8 cellular contexts compared by ENCODE assay signal in the genomic region with DNA sequence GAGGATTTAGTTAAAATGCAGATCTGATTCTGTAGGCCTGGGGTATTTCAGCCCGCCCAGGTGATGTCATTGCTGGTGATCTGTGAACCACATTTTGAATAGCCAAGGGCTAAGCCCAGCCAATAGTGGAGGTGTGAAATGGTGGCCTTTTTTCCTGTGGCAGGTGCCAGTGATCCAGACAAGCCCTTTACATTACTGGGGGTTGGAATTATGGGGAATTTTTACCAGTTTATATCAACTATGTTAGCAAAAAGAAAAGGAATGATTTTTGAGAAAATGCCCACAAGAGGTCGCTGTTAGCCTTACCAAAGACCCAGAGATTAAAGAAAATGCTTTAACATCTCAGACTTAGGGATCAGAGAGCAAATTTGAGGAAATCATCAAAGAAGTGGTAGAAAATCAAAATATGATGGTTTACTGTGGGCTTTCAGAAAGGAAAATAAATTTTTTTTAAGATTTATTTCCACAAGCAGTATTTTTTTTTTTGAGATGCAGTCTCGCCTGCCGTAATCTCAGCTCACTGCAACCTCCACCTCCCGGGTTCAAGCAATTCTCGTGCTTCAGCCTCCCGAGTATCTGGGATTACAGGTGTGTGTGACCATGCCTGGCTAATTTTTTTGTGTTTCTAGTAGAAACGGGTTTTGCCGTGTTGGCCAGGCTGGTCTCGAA. TPM values are rescaled to one million over a fixed set of nuclear protein-coding genes. Genes with fewer than 3 reads are reported as not detected.
DNase-seq lines count a peak whose midpoint lies in the region; ATAC-seq, FAIRE-seq and TF ChIP-seq lines count a peak whose summit lies in the region.

No MANE protein-coding gene starts in this region.

- no peak overlapping the region for H3K27ac ChIP-seq in Peyer's patch
- H3K27ac ChIP-seq in H1 (ENCODE audit: low read depth, low read length) = no peak overlapping the region

- H3K9me3 ChIP-seq in Peyer's patch (peaks cover 0 to 3% (median 0%) of the 10 kb centered on the region in 4 donors), H1 (ENCODE audit: insufficient read depth in 2 of 2, low read depth in 1 of 2, low read length in 1 of 2) (0 out of 4 replicates have a peak, but pooled peaks cover 0 to 3% of the 10 kb centered on the region in 2 experiments)

- no peak overlapping the region for H4K8ac ChIP-seq in H1 (ENCODE audit: extremely low read depth, insufficient read depth, low read length)

- H2AK5ac ChIP-seq in H1 (ENCODE audit: low read depth, low read length) = no peak overlapping the region

- FAIRE-seq in HTR-8/SVneo (lab: Jason Lieb, UNC) (no peak), H1 (lab: Jason Lieb, UNC) (no peak)

- WGBS in H1 (ENCODE audit: extremely low coverage in 1 of 2, insufficient coverage in 1 of 2, insufficient read length in 1 of 2, insufficient replicate concordance in 2 of 2, low coverage in 1 of 2, low lambda C conversion rate in 2 of 2, missing lambda C conversion rate in 1 of 2), 2 experiments = 77% methylated on average over 7 of the region's 10 CpGs; no CpG with 5 or more reads in 1 of the 2 experiments

- no peak overlapping the region for H2AFZ ChIP-seq in H1 (ENCODE audit: low read length)

- H3K36me3 Mint-ChIP-seq in natural killer cell treated with Interleukin-12 subunit alpha and Interleukin-12 subunit beta and Interleukin-15 and Interleukin-18, amount 100 ng/mL, for 72 hours = no peaks in the 10 kb centered on the region

- H3K23ac ChIP-seq in H1 (ENCODE audit: insufficient read length) = no peak overlapping the region

- DNase-seq in activated CD4-positive, alpha-beta T cell treated with anti-CD3 and anti-CD28 coated beads for 4 hours = peak; percentile 19 to 29
- no peak for DNase-seq in activated CD4-positive, alpha-beta T cell treated with anti-CD3 and anti-CD28 coated beads for 1 hour
- DNase-seq in HTR-8/SVneo (ENCODE audit: insufficient read length, low spot score) (peak; percentile 34), Peyer's patch (peak in 1 of 3 donors; percentile 61), H1 (ENCODE audit: low read depth in 1 of 2, low spot score in 2 of 2) (peak in 1 of 2 experiments; percentile 46)
- peak; percentile 61 for DNase-seq in natural killer cell treated with Interleukin-12 subunit alpha and Interleukin-12 subunit beta and Interleukin-15 and Interleukin-18, amount 100 ng/mL, for 72 hours (ENCODE audit: low spot score)
- no peak for DNase-seq in activated CD4-positive, CD25-positive, alpha-beta regulatory T cell (lab: John Stamatoyannopoulos, UW)

- H3K4me1 ChIP-seq in Peyer's patch (peaks cover 0 to 15% (median 0%) of the 10 kb centered on the region in 4 donors), H1 (replicated peaks in 1 of 4; ENCODE audit: control insufficient read depth in 3 of 4, insufficient read depth in 4 of 4, low read length in 3 of 4) (peaks cover 0 to 4% (median 3%) of the 10 kb centered on the region in 4 experiments; a peak in 3 of 7 replicates)

- peak; percentile 35 to 78 (median 62) for TF ChIP-seq CTCF in Peyer's patch (IDR thresholded peaks at IDR 0.05)
- peak in 2 of 3 experiments; percentile 39 to 54; a peak in 2 of 4 replicates for TF ChIP-seq CTCF in H1 (IDR thresholded peaks at IDR 0.05; ENCODE audit: control extremely low read depth in 1 of 3, insufficient read depth in 1 of 3, low read depth in 1 of 3, low read length in 3 of 3)

- H3K23me2 ChIP-seq in H1 (ENCODE audit: low read depth, low read length) = peaks cover 3% of the 10 kb centered on the region; the same call in 1 of the 2 replicates

- H3K56ac ChIP-seq in H1 (replicated peaks; ENCODE audit: insufficient read length, low read depth, low read length) = no peak overlapping the region

- POLR2A ChIA-PET in H1 (lab: Charles Lee; ENCODE audit: partially characterized antibody) = no interaction called here

- H4K5ac ChIP-seq in H1 (ENCODE audit: insufficient read length, low read depth, low read length) = no peak overlapping the region

- no peak overlapping the region for H3K4ac ChIP-seq in H1 (replicated peaks; ENCODE audit: insufficient read length, low read depth, low read length)

- no peak overlapping the region for H2BK5ac ChIP-seq in H1 (ENCODE audit: low read depth, low read length)

- no peak overlapping the region for H3K9ac ChIP-seq in H1 (replicated peaks in 1 of 4; ENCODE audit: extremely low read depth in 1 of 4, low read depth in 3 of 4, low read length in 3 of 4)

- no peaks in the 10 kb centered on the region for H4K20me1 ChIP-seq in H1 (replicated peaks in 1 of 2; ENCODE audit: control insufficient read depth in 1 of 2, insufficient read depth in 2 of 2, low read length in 2 of 2)

- H3K79me2 ChIP-seq in H1 (ENCODE audit: control insufficient read depth in 1 of 2, insufficient read depth in 2 of 2, low read length in 2 of 2) = peaks cover 0 to 10% of the 10 kb centered on the region in 2 experiments; a peak in 1 of 4 replicates

- no peak overlapping the region for H3K4me3 Mint-ChIP-seq in natural killer cell treated with Interleukin-12 subunit alpha and Interleukin-12 subunit beta and Interleukin-15 and Interleukin-18, amount 100 ng/mL, for 72 hours

- no peak for TF ChIP-seq EP300 in H1 (IDR thresholded peaks at IDR 0.05; ENCODE audit: borderline replicate concordance in 1 of 2, low read depth in 2 of 2, low read length in 2 of 2)

- H2BK12ac ChIP-seq in H1 (ENCODE audit: low read depth, low read length) = no peak overlapping the region

- H3K9me3 Mint-ChIP-seq in natural killer cell treated with Interleukin-12 subunit alpha and Interleukin-12 subunit beta and Interleukin-15 and Interleukin-18, amount 100 ng/mL, for 72 hours = no peaks in the 10 kb centered on the region

- H3K27me3 ChIP-seq in Peyer's patch (no peaks in the 10 kb centered on the region), H1 (replicated peaks in 1 of 4; ENCODE audit: control insufficient read depth in 3 of 4, extremely low read depth in 1 of 4, insufficient read depth in 3 of 4, low read length in 3 of 4) (no peaks in the 10 kb centered on the region)

- H3K4me1 Mint-ChIP-seq in natural killer cell treated with Interleukin-12 subunit alpha and Interleukin-12 subunit beta and Interleukin-15 and Interleukin-18, amount 100 ng/mL, for 72 hours (ENCODE audit: low read depth in 2 of 2) = peaks cover 15 to 16% of the 10 kb centered on the region in 2 donors

- H3K18ac ChIP-seq in H1 (ENCODE audit: extremely low read depth, low read length) = no peak overlapping the region

- H3K27me3 Mint-ChIP-seq in natural killer cell treated with Interleukin-12 subunit alpha and Interleukin-12 subunit beta and Interleukin-15 and Interleukin-18, amount 100 ng/mL, for 72 hours = no peaks in the 10 kb centered on the region

- no peak overlapping the region for H4K91ac ChIP-seq in H1 (replicated peaks; ENCODE audit: insufficient read length, low read length)

- H3K4me2 ChIP-seq in H1 (ENCODE audit: insufficient read depth in 1 of 2, low read depth in 2 of 2, low read length in 2 of 2) = no peak overlapping the region

- H2BK20ac ChIP-seq in H1 (ENCODE audit: low read length) = no peak overlapping the region

- H3K27ac Mint-ChIP-seq in natural killer cell treated with Interleukin-12 subunit alpha and Interleukin-12 subunit beta and Interleukin-15 and Interleukin-18, amount 100 ng/mL, for 72 hours = no peak overlapping the region

- no peak for TF ChIP-seq POLR2A in Peyer's patch (IDR thresholded peaks at IDR 0.05)
- TF ChIP-seq POLR2A in H1 (IDR thresholded peaks at IDR 0.05; ENCODE audit: control extremely low read depth in 1 of 2, low read depth in 2 of 2, low read length in 2 of 2) = no peak

- no peak overlapping the region for H2BK15ac ChIP-seq in H1 (ENCODE audit: low read length)

- H3K79me1 ChIP-seq in H1 (ENCODE audit: low read depth, low read length) = no peaks in the 10 kb centered on the region

- peak; percentile 56 to 63 for TF ChIP-seq RAD21 in H1 (IDR thresholded peaks at IDR 0.05 in 1 of 2, conservative IDR thresholded peaks at IDR 0.05 in 1 of 2; ENCODE audit: low read depth in 2 of 2, low read length in 2 of 2)

- CTCF ChIA-PET in H1 (lab: Charles Lee; ENCODE audit: partially characterized antibody) = interaction anchor here (0.7 to 3.7 kb wide), 8 partner anchors 17 to 329 kb away, joined by 3 to 10 read pairs (median 3); partner anchors contain the start of gene CCP110

- ATAC-seq in natural killer cell treated with Interleukin-12 subunit alpha and Interleukin-12 subunit beta and Interleukin-15 and Interleukin-18, amount 100 ng/mL, for 72 hours = no peak
- ATAC-seq in HG02678 (IDR thresholded peaks at IDR 0.05; ENCODE audit: unreplicated experiment) = no peak

- no peaks in the 10 kb centered on the region for H3K36me3 ChIP-seq in Peyer's patch
- no peaks in the 10 kb centered on the region for H3K36me3 ChIP-seq in H1 (ENCODE audit: control insufficient read depth in 2 of 4, insufficient read depth in 4 of 4, low read length in 3 of 4)

- H3K4me3 ChIP-seq in Peyer's patch (no peak overlapping the region), H1 (ENCODE audit: extremely low read depth in 1 of 4, insufficient read depth in 2 of 4, low read depth in 3 of 4, low read length in 4 of 4) (no peak overlapping the region)

- no peak overlapping the region for H3K14ac ChIP-seq in H1 (ENCODE audit: insufficient read length)

- no peak overlapping the region for H2BK120ac ChIP-seq in H1 (replicated peaks; ENCODE audit: low read depth, low read length)

RNA-seq across cellular contexts. Expression of gene VPS35L, which starts 3.9 kb away (rescaled TPM):
- total RNA-seq in Peyer's patch = 10 to 100 TPM; 35.2 to 71.8 (median 45.2) TPM
- 55.1 and 57.1 TPM in 2 replicates for total RNA-seq in H1 (2021; fragmentation: NEBNext Ultra II Directional; extraction: Animal tissue kit (Norgen Biotek cat#: 25700))
- polyA plus RNA-seq in H1 (2011; rRNA removed) = 31.5 and 40.3 TPM in 2 replicates
- polyA plus RNA-seq in H1 (2011; cell fraction: cytosol; rRNA removed) = 36.8 TPM
- polyA plus RNA-seq in H1 (2011; cell fraction: nucleus; rRNA removed) = 101 TPM
- 38.1 to 46.4 TPM (median 40.5 TPM) in 4 replicates for polyA plus RNA-seq in H1 (2012, experiment 1 of 2)
- 12.7 TPM for polyA plus RNA-seq in H1 (2012, experiment 2 of 2)
- polyA plus RNA-seq in H1 (2013, experiment 1 of 2) = 34.0 TPM
- polyA plus RNA-seq in H1 (2013, experiment 2 of 2) = 33.8 TPM
- 128 and 144 TPM in 2 replicates for polyA minus RNA-seq in H1 (2011; rRNA and poly(A)+ RNA removed)
- 59.0 TPM for polyA minus RNA-seq in H1 (2011; cell fraction: cytosol; rRNA and poly(A)+ RNA removed)
- polyA minus RNA-seq in H1 (2011; cell fraction: nucleus; rRNA and poly(A)+ RNA removed) = 89.8 TPM
- 10 to 100 TPM; 41.1 to 52.6 TPM for total RNA-seq in natural killer cell treated with Interleukin-12 subunit alpha and Interleukin-12 subunit beta and Interleukin-15 and Interleukin-18, amount 100 ng/mL, for 72 hours

RNA-seq across cellular contexts. Expression of gene CCP110, which starts 35.6 kb away (rescaled TPM):
- 10 to 100 TPM; 12.4 to 21.5 (median 15.6) TPM for total RNA-seq in Peyer's patch
- 16.1 and 19.8 TPM in 2 replicates for total RNA-seq in H1 (2021; fragmentation: NEBNext Ultra II Directional; extraction: Animal tissue kit (Norgen Biotek cat#: 25700))
- polyA plus RNA-seq in H1 (2011; rRNA removed) = 2.6 and 3.2 TPM in 2 replicates
- 5.2 TPM for polyA plus RNA-seq in H1 (2011; cell fraction: cytosol; rRNA removed)
- 2.5 TPM for polyA plus RNA-seq in H1 (2011; cell fraction: nucleus; rRNA removed)
- 5.0 to 12.4 TPM (median 6.9 TPM) in 4 replicates for polyA plus RNA-seq in H1 (2012, experiment 1 of 2)
- 0.79 TPM for polyA plus RNA-seq in H1 (2012, experiment 2 of 2)
- 9.1 TPM for polyA plus RNA-seq in H1 (2013, experiment 1 of 2)
- polyA plus RNA-seq in H1 (2013, experiment 2 of 2) = 8.2 TPM
- 6.7 and 7.6 TPM in 2 replicates for polyA minus RNA-seq in H1 (2011; rRNA and poly(A)+ RNA removed)
- polyA minus RNA-seq in H1 (2011; cell fraction: cytosol; rRNA and poly(A)+ RNA removed) = 7.5 TPM
- polyA minus RNA-seq in H1 (2011; cell fraction: nucleus; rRNA and poly(A)+ RNA removed) = 14.7 TPM
- total RNA-seq in natural killer cell treated with Interleukin-12 subunit alpha and Interleukin-12 subunit beta and Interleukin-15 and Interleukin-18, amount 100 ng/mL, for 72 hours = 10 to 100 TPM; 19.4 to 28.9 TPM

RNA-seq across cellular contexts. Expression of gene GDE1, which starts 37.5 kb away (rescaled TPM):
- total RNA-seq in Peyer's patch = 10 to 100 TPM; 39.6 to 82.8 (median 59.4) TPM
- total RNA-seq in H1 (2021; fragmentation: NEBNext Ultra II Directional; extraction: Animal tissue kit (Norgen Biotek cat#: 25700)) = 65.8 and 70.8 TPM in 2 replicates
- 28.0 and 29.2 TPM in 2 replicates for polyA plus RNA-seq in H1 (2011; rRNA removed)
- 33.3 TPM for polyA plus RNA-seq in H1 (2011; cell fraction: cytosol; rRNA removed)
- 19.7 TPM for polyA plus RNA-seq in H1 (2011; cell fraction: nucleus; rRNA removed)
- polyA plus RNA-seq in H1 (2012, experiment 1 of 2) = 47.3 to 78.4 TPM (median 49.7 TPM) in 4 replicates
- polyA plus RNA-seq in H1 (2012, experiment 2 of 2) = 33.3 TPM
- polyA plus RNA-seq in H1 (2013, experiment 1 of 2) = 61.2 TPM
- polyA plus RNA-seq in H1 (2013, experiment 2 of 2) = 67.2 TPM
- polyA minus RNA-seq in H1 (2011; rRNA and poly(A)+ RNA removed) = 26.2 and 30.9 TPM in 2 replicates
- polyA minus RNA-seq in H1 (2011; cell fraction: cytosol; rRNA and poly(A)+ RNA removed) = 20.2 TPM
- 26.3 TPM for polyA minus RNA-seq in H1 (2011; cell fraction: nucleus; rRNA and poly(A)+ RNA removed)
- total RNA-seq in natural killer cell treated with Interleukin-12 subunit alpha and Interleukin-12 subunit beta and Interleukin-15 and Interleukin-18, amount 100 ng/mL, for 72 hours = 10 to 100 TPM; 26.6 to 29.3 TPM

Comparison
In these comparisons a context has a peak if more than half of its experiments do, and no peak if none do; other contexts are left out.
1. DNase-seq: peak in activated CD4-positive, alpha-beta T cell treated with anti-CD3 and anti-CD28 coated beads for 4 hours (2 of 2), HTR-8/SVneo (single experiment) and natural killer cell treated with Interleukin-12 subunit alpha and Interleukin-12 subunit beta and Interleukin-15 and Interleukin-18, amount 100 ng/mL, for 72 hours (single experiment); none in activated CD4-positive, alpha-beta T cell treated with anti-CD3 and anti-CD28 coated beads for 1 hour (single experiment) and activated CD4-positive, CD25-positive, alpha-beta regulatory T cell (0 of 4).